8 cellular contexts compared by ENCODE assay signal in the genomic region with DNA sequence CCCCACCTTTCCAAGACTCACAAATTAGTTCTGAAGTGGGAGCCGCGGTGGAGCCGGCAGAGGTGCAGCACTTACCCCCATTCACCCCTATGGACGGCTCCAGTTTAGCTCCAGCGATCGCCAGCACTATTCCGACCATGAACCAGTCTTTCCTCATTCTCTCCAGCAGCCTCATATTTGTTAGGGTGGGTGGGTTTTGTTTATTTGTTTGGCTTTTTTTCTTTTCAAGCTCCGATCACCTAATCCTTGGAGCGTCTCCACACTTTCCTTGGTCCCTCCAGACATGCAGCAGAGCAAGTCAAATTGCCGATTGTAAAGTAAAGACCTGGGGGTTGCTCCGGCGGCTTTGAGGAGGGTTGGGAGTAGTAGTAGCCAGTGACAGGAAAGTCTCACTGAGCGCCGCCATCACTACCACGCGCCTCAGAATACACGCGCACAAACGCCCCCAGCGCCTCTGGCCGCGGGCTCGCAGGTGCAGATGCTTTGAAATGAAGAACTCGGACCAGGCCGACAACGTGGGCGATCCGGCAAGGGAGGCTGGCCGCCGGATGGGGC.
DNase-seq lines count a peak whose midpoint lies in the region; ATAC-seq and TF ChIP-seq lines count a peak whose summit lies in the region.

A gene with protein sequence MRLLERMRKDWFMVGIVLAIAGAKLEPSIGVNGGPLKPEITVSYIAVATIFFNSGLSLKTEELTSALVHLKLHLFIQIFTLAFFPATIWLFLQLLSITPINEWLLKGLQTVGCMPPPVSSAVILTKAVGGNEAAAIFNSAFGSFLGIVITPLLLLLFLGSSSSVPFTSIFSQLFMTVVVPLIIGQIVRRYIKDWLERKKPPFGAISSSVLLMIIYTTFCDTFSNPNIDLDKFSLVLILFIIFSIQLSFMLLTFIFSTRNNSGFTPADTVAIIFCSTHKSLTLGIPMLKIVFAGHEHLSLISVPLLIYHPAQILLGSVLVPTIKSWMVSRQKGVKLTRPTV (minus strand): TSS at position 398 of the 555 bp plus-strand sequence. CDS start 223 bp downstream, at position 175.

- H3K27ac ChIP-seq in ACC112 (ENCODE audit: low read depth, low read length) = peak within 1 kb of the TSS; percentile 77

- DNase-seq in NCI-H2171 (lab: John Stamatoyannopoulos, UW) = peak; percentile 17
- DNase-seq in cardiac fibroblast (ENCODE audit: low read depth in 2 of 2) = peak; percentile 76
- DNase-seq in iris pigment epithelial cell (ENCODE audit: low read depth) = peak; percentile 81
- DNase-seq in stimulated activated CD4-positive, alpha-beta T cell treated with anti-CD3 and anti-CD28 coated beads, Interleukin-12 subunit alpha, Interleukin-12 subunit beta, amount 100 ng/mL, for 4 hours = peak; percentile 67

- H3K36me3 ChIP-seq in ACC112 (ENCODE audit: insufficient read depth, low read length) = no peaks in the 10 kb centered on the region

- TF ChIP-seq CTCF in WI38 (IDR thresholded peaks at IDR 0.05; ENCODE audit: low read depth, low read length) = no peak
- TF ChIP-seq CTCF in cardiac fibroblast (IDR thresholded peaks at IDR 0.05; ENCODE audit: low read depth, low read length) = no peak

- peaks cover 12% of the 10 kb centered on the region for H3K4me1 ChIP-seq in ACC112 (ENCODE audit: control insufficient read depth, insufficient read depth, low read length, unreplicated experiment)

- H3K4me3 ChIP-seq in ACC112 (ENCODE audit: low read depth, low read length) = peak within 1 kb of the TSS; percentile 86
- H3K4me3 ChIP-seq in WI38 (ENCODE audit: low read depth, low read length) = peak within 1 kb of the TSS; percentile 99
- H3K4me3 ChIP-seq in cardiac fibroblast (replicated peaks in 1 of 2; ENCODE audit: low read depth in 2 of 2, low read length in 2 of 2) = peak within 1 kb of the TSS; percentile 90 to 96

- H2AFZ ChIP-seq in ACC112 (ENCODE audit: low read length, unreplicated experiment) = peak within 1 kb of the TSS; percentile 98

- peak; percentile 66 for ATAC-seq in GM18520 (IDR thresholded peaks at IDR 0.05; ENCODE audit: unreplicated experiment)
- peak; percentile 83 for ATAC-seq in HG03039 (IDR thresholded peaks at IDR 0.05; ENCODE audit: unreplicated experiment)

- no peaks in the 10 kb centered on the region for H3K27me3 ChIP-seq in ACC112 (ENCODE audit: insufficient read depth, low read length)

- peaks cover 24% of the 10 kb centered on the region for H3K79me2 ChIP-seq in ACC112 (ENCODE audit: control insufficient read depth, insufficient read depth, low read length, unreplicated experiment)

Comparison
In these comparisons a context has a peak if more than half of its experiments do, and no peak if none do; other contexts are left out.
1. Peak in every context shown above with its lines: DNase-seq, ATAC-seq, H3K4me3 ChIP-seq and H3K27ac ChIP-seq.
2. DNase-seq: peak in every context shown above with its lines; median percentile 81 in iris pigment epithelial cell; 76 in cardiac fibroblast; 67 in stimulated activated CD4-positive, alpha-beta T cell treated with anti-CD3 and anti-CD28 coated beads, Interleukin-12 subunit alpha, Interleukin-12 subunit beta, amount 100 ng/mL, for 4 hours; 17 in NCI-H2171.